8 cellular contexts compared by ENCODE assay signal in the genomic region with DNA sequence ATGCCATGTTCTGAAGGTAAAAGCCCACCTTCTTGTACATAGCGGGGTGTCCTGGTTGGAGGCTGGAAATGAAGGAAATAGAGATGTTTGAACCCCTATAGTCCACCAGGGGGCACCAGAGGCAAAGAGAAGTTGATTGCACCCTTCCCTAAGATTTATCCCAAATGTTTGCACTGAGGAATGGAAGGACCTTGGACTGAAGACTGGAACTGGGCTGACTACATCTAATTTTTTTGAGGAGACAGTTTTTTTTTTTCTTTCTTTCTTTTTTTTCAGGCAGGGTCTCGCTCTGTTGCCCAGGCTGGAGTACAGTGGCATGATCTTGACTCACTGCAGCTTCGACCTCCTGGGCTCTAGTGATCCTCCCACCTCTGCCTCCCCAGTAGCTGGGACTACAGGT. TPM values are rescaled to one million over a fixed set of nuclear protein-coding genes. Genes with fewer than 3 reads are reported as not detected.
DNase-seq lines count a peak whose midpoint lies in the region; ATAC-seq, FAIRE-seq and TF ChIP-seq lines count a peak whose summit lies in the region.

No MANE protein-coding gene starts in this region.

- DNase-seq in CD14-positive monocyte (ENCODE audit: low spot score), result no peak
- DNase-seq in GM12892 (ENCODE audit: insufficient read length), result no peak
- DNase-seq in NCI-H2227 (lab: John Stamatoyannopoulos, UW; ENCODE audit: unreplicated experiment), result peak; percentile 74
- DNase-seq in activated T-cell treated with anti-CD3 and anti-CD28 coated beads, Interleukin-2, amount 50 U/mL, for 72 hours, result peak in 1 of 2 donors; percentile 32
- DNase-seq in germinal center (ENCODE audit: low spot score), result peak; percentile 45
- DNase-seq in posterior cingulate gyrus, result peak in 6 of 10 donors; percentile 24 to 64 (median 36)
- no peak for DNase-seq in activated CD4-positive, CD25-positive, alpha-beta regulatory T cell (lab: John Stamatoyannopoulos, UW)

- peak overlapping the region in 1 of 7 donors; percentile 26 for H3K27ac Mint-ChIP-seq in CD14-positive monocyte
- H3K27ac Mint-ChIP-seq in activated T-cell treated with anti-CD3 and anti-CD28 coated beads, Interleukin-2, amount 50 U/mL, for 72 hours, result peak overlapping the region; percentile 24

- ATAC-seq in activated T-cell treated with anti-CD3 and anti-CD28 coated beads, Interleukin-2, amount 50 U/mL, for 72 hours (replicated peaks in 1 of 2), result peak; percentile 30 to 34
- ATAC-seq in HG03460 (IDR thresholded peaks at IDR 0.05; ENCODE audit: unreplicated experiment), result no peak

- peak; percentile 99 for TF ChIP-seq CTCF in CD14-positive monocyte (IDR thresholded peaks at IDR 0.05)

- no peaks in the 10 kb centered on the region for H3K4me1 Mint-ChIP-seq in CD14-positive monocyte
- no peaks in the 10 kb centered on the region for H3K4me1 Mint-ChIP-seq in activated T-cell treated with anti-CD3 and anti-CD28 coated beads, Interleukin-2, amount 50 U/mL, for 72 hours (ENCODE audit: low read depth)

- H3K4me3 Mint-ChIP-seq in CD14-positive monocyte, result no peak overlapping the region
- no peak overlapping the region for H3K4me3 Mint-ChIP-seq in activated T-cell treated with anti-CD3 and anti-CD28 coated beads, Interleukin-2, amount 50 U/mL, for 72 hours

- H3K27me3 Mint-ChIP-seq in CD14-positive monocyte (ENCODE audit: low read depth in 3 of 3), result peaks cover 12 to 29% (median 26%) of the 10 kb centered on the region in 3 donors
- H3K27me3 Mint-ChIP-seq in activated T-cell treated with anti-CD3 and anti-CD28 coated beads, Interleukin-2, amount 50 U/mL, for 72 hours (ENCODE audit: low read depth), result no peaks in the 10 kb centered on the region

- TF ChIP-seq POLR2A in GM12892 (IDR thresholded peaks at IDR 0.05; ENCODE audit: low read depth, low read length), result no peak

- H3K9me3 Mint-ChIP-seq in CD14-positive monocyte, result no peaks in the 10 kb centered on the region
- H3K9me3 Mint-ChIP-seq in activated T-cell treated with anti-CD3 and anti-CD28 coated beads, Interleukin-2, amount 50 U/mL, for 72 hours, result no peaks in the 10 kb centered on the region

- peak; percentile 36 for FAIRE-seq in GM12892 (lab: Jason Lieb, UNC)

- peaks cover 79 to 95% of the 10 kb centered on the region in 2 donors for H3K36me3 Mint-ChIP-seq in CD14-positive monocyte
- H3K36me3 Mint-ChIP-seq in activated T-cell treated with anti-CD3 and anti-CD28 coated beads, Interleukin-2, amount 50 U/mL, for 72 hours (ENCODE audit: insufficient read depth in 2 of 2), result peaks cover 4 to 20% of the 10 kb centered on the region in 2 donors

- intact Hi-C loops in CD14-positive monocyte (cut with micrococcal nuclease), result loop anchor here (1.0 to 5.0 kb wide), 2 partner anchors 135 to 136 kb away; no protein-coding TSS in a partner anchor
- intact Hi-C loops in posterior cingulate gyrus (cut with DNase I), result loop anchor here (1.0 to 2.0 kb wide), 2 partner anchors 136 to 427 kb away; no protein-coding TSS in a partner anchor

RNA-seq across cellular contexts. Expression of gene EIF4G3, which starts 55.3 kb away (rescaled TPM):
- 1 to 10 TPM; 5.1 to 5.8 TPM for polyA plus RNA-seq in CD14-positive monocyte
- polyA plus RNA-seq in GM12892 (2012; ENCODE audit: missing spikeins), result 34.4 TPM
- 10 to 100 TPM; 33.3 to 36.3 TPM for total RNA-seq in activated T-cell treated with anti-CD3 and anti-CD28 coated beads, Interleukin-2, amount 50 U/mL, for 72 hours

RNA-seq across cellular contexts. Expression of gene ECE1, which starts 58.2 kb away (rescaled TPM):
- polyA plus RNA-seq in CD14-positive monocyte, result 10 to 100 TPM; 10.6 to 23.3 TPM
- 16.7 TPM for polyA plus RNA-seq in GM12892 (2012; ENCODE audit: missing spikeins)
- 100 to 1,000 TPM; 159 to 193 TPM for total RNA-seq in activated T-cell treated with anti-CD3 and anti-CD28 coated beads, Interleukin-2, amount 50 U/mL, for 72 hours

Comparison
In these comparisons a context has a peak if more than half of its experiments do, and no peak if none do; other contexts are left out.
1. DNase-seq: peak in NCI-H2227 (single experiment), germinal center (single experiment) and posterior cingulate gyrus (6 of 10); none in CD14-positive monocyte (single experiment), GM12892 (single experiment) and activated CD4-positive, CD25-positive, alpha-beta regulatory T cell (0 of 4).